In genomic region chr5:113606298-113607134, GRCh38 we compare ENCODE assay signal across 8 cellular contexts.
DNase-seq lines count a peak whose midpoint lies in the region; ATAC-seq and TF ChIP-seq lines count a peak whose summit lies in the region.

No MANE protein-coding gene starts in this region.

- peaks cover 8% of the 10 kb centered on the region for H3K4me1 Mint-ChIP-seq in activated T-cell treated with anti-CD3 and anti-CD28 coated beads, Interleukin-2, amount 50 U/mL, for 72 hours (ENCODE audit: low read depth)
- H3K4me1 Mint-ChIP-seq in osteocyte (ENCODE audit: unreplicated experiment), result peaks cover 2% of the 10 kb centered on the region

- DNase-seq in DMS53 (lab: John Stamatoyannopoulos, UW) (peak; percentile 79), NOMO-1 treated with dmso at 0.1 percent for 144 hours (lab: John Stamatoyannopoulos, UW; ENCODE audit: unreplicated experiment) (peak; percentile 37), foreskin keratinocyte (peak in 1 of 2 donors; percentile 41), osteocyte (ENCODE audit: extremely low spot score, unreplicated experiment) (no peak), cortex of kidney (lab: John Stamatoyannopoulos, UW) (no peak)
- peak; percentile 50 to 62 for DNase-seq in activated T-cell treated with anti-CD3 and anti-CD28 coated beads, Interleukin-2, amount 50 U/mL, for 72 hours

- no peak overlapping the region for H3K27ac ChIP-seq in foreskin keratinocyte

- ATAC-seq in GM19455 (IDR thresholded peaks at IDR 0.05; ENCODE audit: unreplicated experiment), result peak; percentile 92
- peak; percentile 82 for ATAC-seq in HG03520 (IDR thresholded peaks at IDR 0.05; ENCODE audit: unreplicated experiment)
- ATAC-seq in activated T-cell treated with anti-CD3 and anti-CD28 coated beads, Interleukin-2, amount 50 U/mL, for 72 hours (replicated peaks in 1 of 2), result peak; percentile 88 to 90
- ATAC-seq in foreskin keratinocyte, result peak; percentile 89

- no peaks in the 10 kb centered on the region for H3K36me3 Mint-ChIP-seq in activated T-cell treated with anti-CD3 and anti-CD28 coated beads, Interleukin-2, amount 50 U/mL, for 72 hours (ENCODE audit: insufficient read depth in 2 of 2)
- no peaks in the 10 kb centered on the region for H3K36me3 Mint-ChIP-seq in osteocyte (ENCODE audit: unreplicated experiment)

- no peaks in the 10 kb centered on the region for H3K9me3 Mint-ChIP-seq in activated T-cell treated with anti-CD3 and anti-CD28 coated beads, Interleukin-2, amount 50 U/mL, for 72 hours
- no peaks in the 10 kb centered on the region for H3K9me3 Mint-ChIP-seq in osteocyte (ENCODE audit: unreplicated experiment)

- peaks cover 16% of the 10 kb centered on the region for H3K27me3 Mint-ChIP-seq in activated T-cell treated with anti-CD3 and anti-CD28 coated beads, Interleukin-2, amount 50 U/mL, for 72 hours (ENCODE audit: low read depth)
- H3K27me3 Mint-ChIP-seq in osteocyte (ENCODE audit: unreplicated experiment), result peaks cover 25% of the 10 kb centered on the region

- H3K4me1 ChIP-seq in foreskin keratinocyte, result no peaks in the 10 kb centered on the region

- no peaks in the 10 kb centered on the region for H3K27me3 ChIP-seq in foreskin keratinocyte

- H3K27ac Mint-ChIP-seq in activated T-cell treated with anti-CD3 and anti-CD28 coated beads, Interleukin-2, amount 50 U/mL, for 72 hours, result no peak overlapping the region
- H3K27ac Mint-ChIP-seq in osteocyte (ENCODE audit: unreplicated experiment), result no peak overlapping the region

- H3K4me3 Mint-ChIP-seq in activated T-cell treated with anti-CD3 and anti-CD28 coated beads, Interleukin-2, amount 50 U/mL, for 72 hours, result peak overlapping the region in 1 of 2 donors; percentile 20
- peak overlapping the region; percentile 4 for H3K4me3 Mint-ChIP-seq in osteocyte (ENCODE audit: unreplicated experiment)

- peak; percentile 81 for TF ChIP-seq CTCF in foreskin keratinocyte (conservative IDR thresholded peaks at IDR 0.05)
- TF ChIP-seq CTCF in osteocyte (IDR thresholded peaks at IDR 0.05), result peak; percentile 87

Comparison
In these comparisons a context has a peak if more than half of its experiments do, and no peak if none do; other contexts are left out.
1. DNase-seq: peak in DMS53 (single experiment), NOMO-1 treated with dmso at 0.1 percent for 144 hours (single experiment) and activated T-cell treated with anti-CD3 and anti-CD28 coated beads, Interleukin-2, amount 50 U/mL, for 72 hours (2 of 2); none in osteocyte (single experiment) and cortex of kidney (single experiment).
2. Peak in every context shown above with its lines, with median percentiles within 50 percentile points of each other: ATAC-seq.